In genomic region chr3:148439254-148439822, GRCh38 we compare ENCODE assay signal across 20 cellular contexts.
A peak's percentile ranks its signal among the peaks of the same experiment; 100 is the strongest.
DNase-seq lines count a peak whose midpoint lies in the region; ATAC-seq, FAIRE-seq and TF ChIP-seq lines count a peak whose summit lies in the region.
"Had no signal": no experiment of that assay in that cellular context is flagged by ENCODE, and none has a peak within 500 bp of the region (broad histone marks: within the 10 kb centered on the region; RNA-seq: fewer than 3 reads in every experiment).

No MANE protein-coding gene starts in this region.

- TF ChIP-seq EP300 in GM12878 (IDR thresholded peaks at IDR 0.05; ENCODE audit: borderline replicate concordance in 1 of 2, control insufficient read depth in 1 of 2, low read depth in 2 of 2, low read length in 2 of 2) = no peak

- CTCF ChIA-PET in GM12878 (lab: Yijun Ruan, JAX) = interaction anchor here (1.0 to 1.4 kb wide), 2 partner anchors 12 to 59 kb away, joined by 3 to 5 read pairs; no protein-coding TSS in a partner anchor

- no peaks in the 10 kb centered on the region for H3K27me3 ChIP-seq in GM12878 (replicated peaks in 1 of 2; ENCODE audit: control insufficient read depth in 2 of 2, insufficient read depth in 2 of 2, low read length in 1 of 2)
- H3K27me3 ChIP-seq: breast epithelium, left lung, sigmoid colon had no signal

- SMC1A ChIA-PET in GM12878 (lab: Charles Lee; ENCODE audit: uncharacterized antibody, unreplicated experiment) = no interaction called here

- DNase-seq in GM12878 (ENCODE audit: low read depth, low spot score) (no peak), SKM-1 (lab: John Stamatoyannopoulos, UW; ENCODE audit: unreplicated experiment) (no peak), urothelium cell line (ENCODE audit: low spot score) (no peak)
- DNase-seq in activated CD8-positive, alpha-beta memory T cell treated with anti-CD3 and anti-CD28 coated beads, Interleukin-2, amount 50 U/mL, for 48 hours = no peak
- DNase-seq: activated CD8-positive, alpha-beta T cell treated with anti-CD3 and anti-CD28 coated beads for 36 hours; CD4-positive, CD25-positive, alpha-beta regulatory T cell; DMS53; HFFc6; left lung; NCI-H2227 treated with DMSO at 0.1 percent for 48 hours; NK-92 treated with Interleukin-12 subunit alpha and Interleukin-12 subunit beta, amount 100 ng/mL, for 24 hours; occipital lobe; sigmoid colon; stimulated activated CD4-positive, alpha-beta T cell treated with anti-CD3 and anti-CD28 coated beads, Interleukin-1b, Interleukin-23, amount 100 ng/mL, for 48 hours had no signal

- 3% methylated on average over 3 of the region's 3 CpGs for WGBS in GM12878 (ENCODE audit: insufficient coverage, insufficient replicate concordance, low lambda C conversion rate, missing lambda C conversion rate)

- H3K4me2 ChIP-seq in GM12878 (ENCODE audit: control insufficient read depth, insufficient read depth) = no peak overlapping the region

- POLR2A ChIA-PET in GM12878 (lab: Charles Lee) = no interaction called here

- FAIRE-seq in GM12878 (lab: Jason Lieb, UNC) (no peak), urothelium cell line (lab: Jason Lieb, UNC) (no peak)

- H3K79me2 ChIP-seq in GM12878 (ENCODE audit: control insufficient read depth, insufficient read depth, low read length) = no peaks in the 10 kb centered on the region

- ATAC-seq in GM18511 (IDR thresholded peaks at IDR 0.05; ENCODE audit: unreplicated experiment) (peak; percentile 73), GM21360 (IDR thresholded peaks at IDR 0.05; ENCODE audit: unreplicated experiment) (peak; percentile 72), HG03066 (IDR thresholded peaks at IDR 0.05; ENCODE audit: low read depth, unreplicated experiment) (peak; percentile 54), GM12878 (peak; percentile 96), GM18517 (IDR thresholded peaks at IDR 0.05; ENCODE audit: unreplicated experiment) (no peak)
- ATAC-seq: activated CD8-positive, alpha-beta T cell treated with anti-CD3 and anti-CD28 coated beads for 36 hours; left lung had no signal

- H3K36me3 ChIP-seq in GM12878 (ENCODE audit: control insufficient read depth in 2 of 2, insufficient read depth in 2 of 2, low read length in 1 of 2) = no peaks in the 10 kb centered on the region
- H3K36me3 ChIP-seq: breast epithelium, left lung, sigmoid colon had no signal

- H4K20me1 ChIP-seq in GM12878 (ENCODE audit: control insufficient read depth, insufficient read depth) = no peaks in the 10 kb centered on the region

- H3K27ac ChIP-seq in GM12878 (ENCODE audit: control insufficient read depth, insufficient read depth) = no peak overlapping the region
- H3K27ac ChIP-seq: breast epithelium, left lung, RWPE1, sigmoid colon had no signal

- H3K9ac ChIP-seq in GM12878 (ENCODE audit: control insufficient read depth, insufficient read depth, low read length) = no peak overlapping the region

- intact Hi-C loops in GM12878 (cut with micrococcal nuclease; ENCODE audit: unreplicated experiment) = no loop called here

- no peak for TF ChIP-seq POLR2A in GM12878 (IDR thresholded peaks at IDR 0.05; ENCODE audit: low read depth, low read length)

- in situ Hi-C loops in GM12878 (cut with MboI) = no loop called here

- BruUV-seq in GM12878 (replicated peaks; lab: Mats Ljungman, UMichigan) = no TSS peak

- no peak for TF ChIP-seq RAD21 in GM12878 (IDR thresholded peaks at IDR 0.05; ENCODE audit: insufficient read depth, low read depth, low read length)

- no peaks in the 10 kb centered on the region for H3K4me1 ChIP-seq in GM12878 (ENCODE audit: control insufficient read depth, insufficient read depth, low read length)
- H3K4me1 ChIP-seq: breast epithelium, left lung had no signal

- TF ChIP-seq CTCF in GM12878 (IDR thresholded peaks at IDR 0.05 in 2 of 3, conservative IDR thresholded peaks at IDR 0.05 in 1 of 3; ENCODE audit: control insufficient read depth in 2 of 3, extremely low read depth in 1 of 3, insufficient read depth in 1 of 3, low read depth in 3 of 3, low read length in 3 of 3) = no peak

- H3K4me3 ChIP-seq in GM12878 = no peak overlapping the region
- H3K4me3 ChIP-seq: breast epithelium, left lung, sigmoid colon had no signal

- RAD21 ChIA-PET in GM12878 (lab: Charles Lee; ENCODE audit: unreplicated experiment) = interaction anchor here (1.3 kb wide), 1 partner anchor 11 kb away, joined by 3 read pairs; no protein-coding TSS in a partner anchor

- no peak overlapping the region for H2AFZ ChIP-seq in GM12878 (ENCODE audit: control insufficient read depth, low read depth, low read length)

- no peaks in the 10 kb centered on the region for H3K9me3 ChIP-seq in GM12878 (replicated peaks; ENCODE audit: control insufficient read depth, insufficient read depth, low read length)
- H3K9me3 ChIP-seq: breast epithelium, left lung, sigmoid colon had no signal

TF ChIP-seq in GM12878, 131 proteins besides CTCF, POLR2A, EP300 and RAD21:
- TF ChIP-seq NR2F1 (conservative IDR thresholded peaks at IDR 0.05) (peak; percentile 43), KLF5 (IDR thresholded peaks at IDR 0.05; ENCODE audit: partially characterized antibody) (no peak), POLR2AphosphoS2 (IDR thresholded peaks at IDR 0.05; ENCODE audit: low read depth, low read length) (no peak), STAT3 (IDR thresholded peaks at IDR 0.05; ENCODE audit: low read depth, low read length) (no peak), SPI1 (IDR thresholded peaks at IDR 0.05; ENCODE audit: borderline replicate concordance, insufficient read depth, low read depth, low read length) (peak; percentile 28; the same call in 1 of the 2 replicates)
